ENCODE assay signal across 15 cellular contexts in the genomic region with DNA sequence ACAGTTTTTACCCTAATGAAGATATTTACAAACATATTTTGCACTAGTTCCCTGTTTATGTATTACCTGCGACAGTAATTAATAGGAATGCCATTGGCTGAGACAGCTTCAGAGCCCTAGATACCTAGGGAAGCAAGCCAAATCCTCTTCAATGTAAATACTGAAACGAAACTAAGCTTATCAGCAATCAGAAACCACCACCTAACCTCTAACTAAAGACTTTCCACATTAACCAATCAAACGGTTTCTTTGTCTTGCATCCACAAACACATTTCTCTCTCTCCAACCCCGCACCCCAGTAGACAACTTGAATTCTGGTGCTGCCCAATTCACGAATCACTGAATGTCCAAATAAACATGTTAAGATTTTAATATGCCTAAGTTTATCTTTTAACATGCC.
"Had no signal": no experiment of that assay in that cellular context is flagged by ENCODE, and none has a peak within 500 bp of the region (broad histone marks: within the 10 kb centered on the region; RNA-seq: fewer than 3 reads in every experiment).

No MANE protein-coding gene starts in this region.

- DNase-seq: activated CD4-positive, alpha-beta memory T cell treated with anti-CD3 and anti-CD28 coated beads, Interleukin-2, amount 10 ng/mL, durations not matched to agents 7 days and 5 days; activated gamma-delta T cell; activated naive CD8-positive, alpha-beta T cell treated with anti-CD3 and anti-CD28 coated beads, Interleukin-2, amount 10 ng/mL, durations not matched to agents 7 days and 5 days; activated T-cell treated with anti-CD3 and anti-CD28 coated beads, Interleukin-2, amount 50 U/mL, for 48 hours; anterior cingulate cortex; dermis blood vessel endothelial cell; endodermal cell; hypothalamus; kidney glomerular epithelial cell; ovary; stimulated activated CD4-positive, alpha-beta T cell treated with anti-CD3 and anti-CD28 coated beads, Interleukin-4, amount 100 ng/mL, for 1 hour; stimulated activated CD8-positive, alpha-beta memory T cell treated with anti-CD3 and anti-CD28 coated beads, Interleukin-4, amount 100 ng/mL, for 48 hours; stimulated activated naive CD8-positive, alpha-beta T cell treated with anti-CD3 and anti-CD28 coated beads, Interleukin-15, Interleukin-2, amounts not matched to agents 100 U/mL and 50 U/mL, for 24 hours; upper lobe of right lung had no signal

- H3K4me3 ChIP-seq: ovary, upper lobe of right lung had no signal

- H3K27ac ChIP-seq: ovary, upper lobe of right lung had no signal

- H3K36me3 ChIP-seq: ovary, upper lobe of right lung had no signal

- ATAC-seq: esophagus mucosa; stimulated activated naive CD8-positive, alpha-beta T cell treated with anti-CD3 and anti-CD28 coated beads, Interleukin-15, Interleukin-2, amounts not matched to agents 100 U/mL and 50 U/mL, for 24 hours; upper lobe of right lung had no signal

- H3K27me3 ChIP-seq: ovary, upper lobe of right lung had no signal

- H3K9me3 ChIP-seq: ovary, upper lobe of right lung had no signal

- H3K4me1 ChIP-seq: upper lobe of right lung had no signal
